10 cellular contexts compared by ENCODE assay signal in genomic region chr3:102529452-102529851, GRCh38.
DNase-seq lines count a peak whose midpoint lies in the region; ATAC-seq, FAIRE-seq and TF ChIP-seq lines count a peak whose summit lies in the region.
"Had no signal": no experiment of that assay in that cellular context is flagged by ENCODE, and none has a peak within 500 bp of the region (broad histone marks: within the 10 kb centered on the region; RNA-seq: fewer than 3 reads in every experiment).

No MANE protein-coding gene starts in this region.

- no peak for TF ChIP-seq EP300 in GM12878 (IDR thresholded peaks at IDR 0.05; ENCODE audit: borderline replicate concordance in 1 of 2, control insufficient read depth in 1 of 2, low read depth in 2 of 2, low read length in 2 of 2)

- no peak overlapping the region for H3K27ac ChIP-seq in GM12878 (ENCODE audit: control insufficient read depth, insufficient read depth)
- H3K27ac ChIP-seq: HL-60 had no signal

- RAD21 ChIA-PET in GM12878 (lab: Charles Lee; ENCODE audit: unreplicated experiment): interaction anchor here (1.6 kb wide), 1 partner anchor 300 kb away, joined by 8 read pairs; no protein-coding TSS in a partner anchor

- no peak overlapping the region for H2AFZ ChIP-seq in GM12878 (ENCODE audit: control insufficient read depth, low read depth, low read length)

- FAIRE-seq in GM12878 (lab: Jason Lieb, UNC): no peak

- H3K79me2 ChIP-seq in GM12878 (ENCODE audit: control insufficient read depth, insufficient read depth, low read length): no peaks in the 10 kb centered on the region

- peak; percentile 4 for DNase-seq in Ammon's horn (ENCODE audit: low spot score)
- peak; percentile 34 for DNase-seq in HT1080 (ENCODE audit: low read depth)
- DNase-seq in GM12878 (ENCODE audit: low read depth, low spot score): no peak
- peak; percentile 60 for DNase-seq in kidney tubule cell (ENCODE audit: low spot score)
- no peak for DNase-seq in GM19240 (ENCODE audit: insufficient read length, low spot score)
- DNase-seq in activated CD8-positive, alpha-beta memory T cell treated with anti-CD3 and anti-CD28 coated beads, Interleukin-2, amount 50 U/mL, for 48 hours: no peak
- DNase-seq: erythroblast had no signal

- no peak overlapping the region for H3K4me3 ChIP-seq in GM12878

- no peaks in the 10 kb centered on the region; a peak in 1 of 4 replicates for H3K27me3 ChIP-seq in GM12878 (replicated peaks in 1 of 2; ENCODE audit: control insufficient read depth in 2 of 2, insufficient read depth in 2 of 2, low read length in 1 of 2)

- POLR2A ChIA-PET in GM12878 (lab: Charles Lee): interaction anchor here (0.7 kb wide), 1 partner anchor 183 kb away, joined by 3 read pairs; no protein-coding TSS in a partner anchor

- H3K36me3 ChIP-seq in GM12878 (ENCODE audit: control insufficient read depth in 2 of 2, insufficient read depth in 2 of 2, low read length in 1 of 2): no peaks in the 10 kb centered on the region

- TF ChIP-seq RAD21 in GM12878 (IDR thresholded peaks at IDR 0.05; ENCODE audit: insufficient read depth, low read depth, low read length): 0 out of 2 replicates have a peak, but pooled peaks have one; percentile 27

- intact Hi-C loops in GM12878 (cut with micrococcal nuclease; ENCODE audit: unreplicated experiment): no loop called here

- H3K4me1 ChIP-seq in GM12878 (ENCODE audit: control insufficient read depth, insufficient read depth, low read length): no peaks in the 10 kb centered on the region

- no peak for TF ChIP-seq POLR2A in GM12878 (IDR thresholded peaks at IDR 0.05; ENCODE audit: low read depth, low read length)

- no TSS peak for BruUV-seq in GM12878 (replicated peaks; lab: Mats Ljungman, UMichigan)

- SMC1A ChIA-PET in GM12878 (lab: Charles Lee; ENCODE audit: uncharacterized antibody, unreplicated experiment): interaction anchor here (0.9 to 7.4 kb wide), 4 partner anchors 11 to 304 kb away, joined by 3 to 44 read pairs (median 4); no protein-coding TSS in a partner anchor

- peak in 2 of 3 experiments; percentile 13 to 22; a peak in 1 of 6 replicates for TF ChIP-seq CTCF in GM12878 (IDR thresholded peaks at IDR 0.05 in 2 of 3, conservative IDR thresholded peaks at IDR 0.05 in 1 of 3; ENCODE audit: control insufficient read depth in 2 of 3, extremely low read depth in 1 of 3, insufficient read depth in 1 of 3, low read depth in 3 of 3, low read length in 3 of 3)

- no peaks in the 10 kb centered on the region for H3K9me3 ChIP-seq in GM12878 (replicated peaks; ENCODE audit: control insufficient read depth, insufficient read depth, low read length)

- no peak overlapping the region for H3K9ac ChIP-seq in GM12878 (ENCODE audit: control insufficient read depth, insufficient read depth, low read length)

- H4K20me1 ChIP-seq in GM12878 (ENCODE audit: control insufficient read depth, insufficient read depth): no peaks in the 10 kb centered on the region

- H3K4me2 ChIP-seq in GM12878 (ENCODE audit: control insufficient read depth, insufficient read depth): no peak overlapping the region

- CTCF ChIA-PET in GM12878 (lab: Yijun Ruan, JAX): interaction anchor here (0.7 to 5.7 kb wide), 4 partner anchors 201 to 300 kb away, joined by 3 to 45 read pairs (median 4); no protein-coding TSS in a partner anchor

- in situ Hi-C loops in GM12878 (cut with MboI): no loop called here

- ATAC-seq in GM12878 (no peak), HG02571 (IDR thresholded peaks at IDR 0.05; ENCODE audit: unreplicated experiment) (no peak), HG03354 (IDR thresholded peaks at IDR 0.05; ENCODE audit: poor library complexity, severe bottlenecking, unreplicated experiment) (no peak)

- WGBS in GM12878 (ENCODE audit: insufficient coverage, insufficient replicate concordance, low lambda C conversion rate, missing lambda C conversion rate): 19% methylated on average over 3 of the region's 3 CpGs

TF ChIP-seq in GM12878, 131 proteins besides CTCF, POLR2A, EP300 and RAD21:
- TF ChIP-seq, protein P1, sequence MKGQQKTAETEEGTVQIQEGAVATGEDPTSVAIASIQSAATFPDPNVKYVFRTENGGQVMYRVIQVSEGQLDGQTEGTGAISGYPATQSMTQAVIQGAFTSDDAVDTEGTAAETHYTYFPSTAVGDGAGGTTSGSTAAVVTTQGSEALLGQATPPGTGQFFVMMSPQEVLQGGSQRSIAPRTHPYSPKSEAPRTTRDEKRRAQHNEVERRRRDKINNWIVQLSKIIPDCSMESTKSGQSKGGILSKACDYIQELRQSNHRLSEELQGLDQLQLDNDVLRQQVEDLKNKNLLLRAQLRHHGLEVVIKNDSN (IDR thresholded peaks at IDR 0.05; ENCODE audit: borderline replicate concordance, extremely low read length, insufficient read depth, low read depth, low read length): no peak
- TF ChIP-seq SMC3 (IDR thresholded peaks at IDR 0.05; ENCODE audit: borderline replicate concordance, low read length) (peak; percentile 38; the same call in 1 of the 2 replicates), KDM1A (IDR thresholded peaks at IDR 0.05; ENCODE audit: borderline replicate concordance) (no peak), RBBP5 (conservative IDR thresholded peaks at IDR 0.05) (no peak)
TF ChIP-seq in GM12878: peak in this region for 1.

Comparison
In these comparisons a context has a peak if more than half of its experiments do, and no peak if none do; other contexts are left out.
1. DNase-seq: peak in Ammon's horn (single experiment), HT1080 (single experiment) and kidney tubule cell (single experiment); none in GM12878 (single experiment), GM19240 (single experiment) and activated CD8-positive, alpha-beta memory T cell treated with anti-CD3 and anti-CD28 coated beads, Interleukin-2, amount 50 U/mL, for 48 hours (single experiment).